12 cellular contexts compared by ENCODE assay signal in the genomic region with DNA sequence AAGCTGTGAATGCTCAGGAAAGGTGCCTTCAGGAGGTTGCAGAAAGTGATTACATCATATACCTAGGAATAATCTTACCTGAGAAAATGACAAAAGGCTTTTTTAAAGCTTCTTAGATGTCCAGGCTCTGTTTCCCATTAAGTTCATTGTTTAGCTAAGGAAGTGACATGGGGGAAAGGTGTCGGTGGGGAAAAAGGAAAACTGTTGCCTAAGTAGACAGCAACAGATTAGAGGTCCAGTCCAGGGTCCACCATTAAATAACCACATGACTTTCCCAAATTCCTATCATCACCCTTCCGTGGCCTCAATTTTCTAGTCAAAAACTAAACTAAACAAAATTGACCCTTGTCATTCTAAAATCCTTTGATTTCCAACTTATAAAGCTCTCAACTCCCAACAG. TPM values are rescaled to one million over a fixed set of nuclear protein-coding genes. Genes with fewer than 3 reads are reported as not detected.
DNase-seq lines count a peak whose midpoint lies in the region; TF ChIP-seq lines count a peak whose summit lies in the region.
"Had no signal": no experiment of that assay in that cellular context is flagged by ENCODE, and none has a peak within 500 bp of the region (broad histone marks: within the 10 kb centered on the region; RNA-seq: fewer than 3 reads in every experiment).

No MANE protein-coding gene starts in this region.

- H3K36me3 ChIP-seq in A673 (ENCODE audit: insufficient read depth, low read length, poor library complexity, severe bottlenecking) (peaks cover 39% of the 10 kb centered on the region), SJSA1 (peaks cover 70% of the 10 kb centered on the region), fibroblast of lung (ENCODE audit: control insufficient read depth, insufficient read depth, low read length) (no peaks in the 10 kb centered on the region), Peyer's patch (no peaks in the 10 kb centered on the region)
- H3K36me3 ChIP-seq: colonic mucosa had no signal

- no peak for TF ChIP-seq POLR2A in Peyer's patch (IDR thresholded peaks at IDR 0.05)

- POLR2A ChIA-PET in A673 (lab: Charles Lee; ENCODE audit: low non-redundant PET): no interaction called here

- peak overlapping the region; percentile 56 for H3K4me2 ChIP-seq in fibroblast of lung (ENCODE audit: extremely low read depth, insufficient read depth, low read length)

- H2AFZ ChIP-seq in fibroblast of lung (ENCODE audit: low read length): no peak overlapping the region

- H3K4me3 ChIP-seq in A673 (ENCODE audit: low read depth, low read length, poor library complexity, severe bottlenecking) (no peak overlapping the region), SJSA1 (no peak overlapping the region), fibroblast of lung (replicated peaks in 1 of 4; ENCODE audit: control extremely low read depth in 1 of 4, insufficient read depth in 1 of 4, low read depth in 3 of 4, low read length in 4 of 4) (peak overlapping the region in 2 of 4 experiments; percentile 28 to 33), retinal pigment epithelial cell (ENCODE audit: low read length) (peak overlapping the region; percentile 15), Peyer's patch (no peak overlapping the region)
- H3K4me3 ChIP-seq: colonic mucosa had no signal

- H3K27ac ChIP-seq in A673 (ENCODE audit: low read depth, low read length, poor library complexity, severe bottlenecking): no peak overlapping the region
- peak overlapping the region; percentile 61 for H3K27ac ChIP-seq in SJSA1
- no peak overlapping the region for H3K27ac ChIP-seq in fibroblast of lung (ENCODE audit: insufficient read depth, low read length)
- H3K27ac ChIP-seq in Peyer's patch: no peak overlapping the region
- H3K27ac ChIP-seq: colonic mucosa had no signal

- DNase-seq in A673 (ENCODE audit: low spot score): no peak
- no peak for DNase-seq in SJSA1 (ENCODE audit: low read depth in 1 of 2, low spot score in 2 of 2)
- DNase-seq in fibroblast of lung (ENCODE audit: low read depth in 2 of 2): no peak
- no peak for DNase-seq in retinal pigment epithelial cell (ENCODE audit: low read depth)
- no peak for DNase-seq in CD1c-positive myeloid dendritic cell (ENCODE audit: extremely low spot score)
- DNase-seq in kidney tubule cell (ENCODE audit: low spot score): no peak
- DNase-seq in Peyer's patch: no peak
- no peak for DNase-seq in globus pallidus (ENCODE audit: low spot score)
- DNase-seq: colonic mucosa, H9, kidney glomerular epithelial cell, small intestine had no signal

- no peaks in the 10 kb centered on the region for H4K20me1 ChIP-seq in fibroblast of lung (ENCODE audit: control insufficient read depth, extremely low read depth, insufficient read depth, low read length)

- H3K9me3 ChIP-seq in A673 (ENCODE audit: low read depth, low read length, poor library complexity, severe bottlenecking): no peaks in the 10 kb centered on the region
- no peaks in the 10 kb centered on the region for H3K9me3 ChIP-seq in SJSA1 (replicated peaks)
- H3K9me3 ChIP-seq in fibroblast of lung (ENCODE audit: control insufficient read depth, insufficient read depth, low read depth, low read length): no peaks in the 10 kb centered on the region
- no peaks in the 10 kb centered on the region for H3K9me3 ChIP-seq in Peyer's patch
- H3K9me3 ChIP-seq: colonic mucosa had no signal

- CTCF ChIA-PET in A673 (lab: Charles Lee): no interaction called here

- H3K79me2 ChIP-seq in fibroblast of lung (ENCODE audit: control insufficient read depth, insufficient read depth, low read length): peaks cover 74% of the 10 kb centered on the region

- TF ChIP-seq CTCF in A673 (conservative IDR thresholded peaks at IDR 0.05; ENCODE audit: low read depth, low read length) (no peak), fibroblast of lung (conservative IDR thresholded peaks at IDR 0.05 in 1 of 2, IDR thresholded peaks at IDR 0.05 in 1 of 2; ENCODE audit: low read depth in 1 of 2, low read length in 2 of 2) (no peak), retinal pigment epithelial cell (conservative IDR thresholded peaks at IDR 0.05; ENCODE audit: low read depth, low read length) (no peak), Peyer's patch (IDR thresholded peaks at IDR 0.05) (no peak)

- BruUV-seq in A673 (replicated peaks; lab: Mats Ljungman, UMichigan): TSS peak; percentile 4

- intact Hi-C loops in A673 (cut with micrococcal nuclease; ENCODE audit: unreplicated experiment): loop anchor here (10.0 kb wide), 1 partner anchor 49 kb away; no protein-coding TSS in a partner anchor

- H3K4me1 ChIP-seq in A673 (ENCODE audit: insufficient read depth, low read length, poor library complexity, severe bottlenecking) (peaks cover 12% of the 10 kb centered on the region), SJSA1 (replicated peaks) (peaks cover 31% of the 10 kb centered on the region), fibroblast of lung (ENCODE audit: control insufficient read depth, extremely low read depth, insufficient read depth, low read length) (peaks cover 6% of the 10 kb centered on the region), Peyer's patch (peaks cover 0 to 7% (median 2%) of the 10 kb centered on the region in 4 donors)
- H3K4me1 ChIP-seq: colonic mucosa had no signal

- H3K27me3 ChIP-seq in A673 (replicated peaks; ENCODE audit: insufficient read depth, low read depth, low read length, poor library complexity) (no peaks in the 10 kb centered on the region), SJSA1 (replicated peaks) (no peaks in the 10 kb centered on the region), fibroblast of lung (ENCODE audit: control insufficient read depth, insufficient read depth, low read length) (no peaks in the 10 kb centered on the region), Peyer's patch (no peaks in the 10 kb centered on the region)

- H3K9ac ChIP-seq in fibroblast of lung (ENCODE audit: insufficient read depth, low read length): no peak overlapping the region

RNA-seq across cellular contexts. Expression of a gene that starts 4.3 kb away (rescaled TPM):
- 72.9 and 76.8 TPM in 2 replicates for total RNA-seq in A673 (2021)
- 31.5 and 43.0 TPM in 2 replicates for total RNA-seq in SJSA1 (2014; rRNA removed; shearing (Covaris generic))
- total RNA-seq in fibroblast of lung: 13.7 and 14.1 TPM in 2 replicates
- polyA plus RNA-seq in fibroblast of lung: 71.5 and 89.4 TPM in 2 replicates
- polyA plus RNA-seq in fibroblast of lung (2012): 42.5 and 44.5 TPM in 2 replicates
- 124 and 139 TPM in 2 replicates for polyA minus RNA-seq in fibroblast of lung (ENCODE audit: low replicate concordance)
- 10 to 100 TPM; 13.8 to 62.7 (median 18.5) TPM for total RNA-seq in Peyer's patch
